ENCODE assay signal across 9 cellular contexts in genomic region chr18:28189400-28190239, GRCh38. TPM values are rescaled to one million over a fixed set of nuclear protein-coding genes. Genes with fewer than 3 reads are reported as not detected.
DNase-seq lines count a peak whose midpoint lies in the region; ATAC-seq and TF ChIP-seq lines count a peak whose summit lies in the region.
"Had no signal": no experiment of that assay in that cellular context is flagged by ENCODE, and none has a peak within 500 bp of the region (broad histone marks: within the 10 kb centered on the region; RNA-seq: fewer than 3 reads in every experiment).

No MANE protein-coding gene starts in this region.

- DNase-seq in DMS 273 (lab: John Stamatoyannopoulos, UW; ENCODE audit: unreplicated experiment) (peak; percentile 74), DMS 273 treated with DMSO at 0.1 percent for 48 hours (lab: John Stamatoyannopoulos, UW) (no peak), MV-4-11 (lab: John Stamatoyannopoulos, UW) (peak; percentile 26), cerebellar cortex (ENCODE audit: low spot score) (peak; percentile 24), mucosa of descending colon (peak in 1 of 3 donors; percentile 50), NCI-H524 treated with DMSO at 0.1 percent for 48 hours (lab: John Stamatoyannopoulos, UW) (no peak)
- no peak for DNase-seq in activated effector memory CD4-positive, alpha-beta T cell treated with anti-CD3 and anti-CD28 coated beads, Interleukin-2, amount 50 U/mL, for 16 hours

- H3K4me1 ChIP-seq in mucosa of descending colon (ENCODE audit: low read depth): no peaks in the 10 kb centered on the region

- H3K4me3 ChIP-seq in mucosa of descending colon: no peak overlapping the region
- H3K4me3 ChIP-seq: skin epidermis had no signal

- no peaks in the 10 kb centered on the region for H3K9me3 ChIP-seq in mucosa of descending colon

- ATAC-seq in GM19455 (IDR thresholded peaks at IDR 0.05; ENCODE audit: unreplicated experiment) (peak; percentile 77), mucosa of descending colon (peak; percentile 43)

- no peaks in the 10 kb centered on the region for H3K36me3 ChIP-seq in mucosa of descending colon (ENCODE audit: low read depth)

- intact Hi-C loops in mucosa of descending colon (cut with DNase I, micrococcal nuclease): no loop called here

- TF ChIP-seq CTCF in mucosa of descending colon (IDR thresholded peaks at IDR 0.05): peak; percentile 13

RNA-seq across cellular contexts. Expression of gene CDH2, which starts 12.7 kb away (rescaled TPM):
- total RNA-seq in mucosa of descending colon: 10 to 100 TPM in 1 of 3 donors, under 1 TPM in 2; 0.63 to 11.0 (median 0.67) TPM

Comparison
In these comparisons a context has a peak if more than half of its experiments do, and no peak if none do; other contexts are left out.
1. DNase-seq: peak in DMS 273 (single experiment), MV-4-11 (single experiment) and cerebellar cortex (single experiment); none in DMS 273 treated with DMSO at 0.1 percent for 48 hours (single experiment), activated effector memory CD4-positive, alpha-beta T cell treated with anti-CD3 and anti-CD28 coated beads, Interleukin-2, amount 50 U/mL, for 16 hours (single experiment) and NCI-H524 treated with DMSO at 0.1 percent for 48 hours (single experiment).